In genomic region chr10:7942859-7943258, GRCh38 we compare ENCODE assay signal across 1 cellular context.
TF ChIP-seq lines count a peak whose summit lies in the region.

No MANE protein-coding gene starts in this region.

TF ChIP-seq in HepG2, 621 proteins besides CTCF, POLR2A, EP300 and RAD21 (continued from another document):
- no peak for TF ChIP-seq CEBPZ (IDR thresholded peaks at IDR 0.05; ENCODE audit: low read length)
- TF ChIP-seq ZGPAT (CRISPR knock-in tag; IDR thresholded peaks at IDR 0.05), result peak; percentile 54; the same call in 1 of the 2 replicates
- no peak for TF ChIP-seq BATF2 (CRISPR knock-in tag; IDR thresholded peaks at IDR 0.05)
- TF ChIP-seq RFXAP (CRISPR knock-in tag; IDR thresholded peaks at IDR 0.05; ENCODE audit: borderline replicate concordance), result 0 out of 2 replicates have a peak, but pooled peaks have one; percentile 42
- TF ChIP-seq MYC (CRISPR knock-in tag; IDR thresholded peaks at IDR 0.05; ENCODE audit: borderline replicate concordance), result no peak
- TF ChIP-seq ZSCAN29 (CRISPR knock-in tag; conservative IDR thresholded peaks at IDR 0.05), result no peak
- TF ChIP-seq ETV5 (CRISPR knock-in tag; IDR thresholded peaks at IDR 0.05; ENCODE audit: borderline replicate concordance), result peak; percentile 57; the same call in 1 of the 2 replicates
- TF ChIP-seq THAP8 (CRISPR knock-in tag; IDR thresholded peaks at IDR 0.05; ENCODE audit: borderline replicate concordance), result no peak
- TF ChIP-seq RCOR2 (CRISPR knock-in tag; IDR thresholded peaks at IDR 0.05), result no peak
- TF ChIP-seq THAP11 (CRISPR knock-in tag; IDR thresholded peaks at IDR 0.05), result no peak
- no peak for TF ChIP-seq ZNF317 (CRISPR knock-in tag; IDR thresholded peaks at IDR 0.05)
